Comparison of ENCODE assay signal across 7 cellular contexts in genomic region chr10:50145575-50145974, GRCh38.
A peak's percentile ranks its signal among the peaks of the same experiment; 100 is the strongest.
DNase-seq lines count a peak whose midpoint lies in the region; TF ChIP-seq lines count a peak whose summit lies in the region.
"Not testable (repeated sequence)": the region's sequence is repeated elsewhere in the genome, so short reads cannot be mapped to it uniquely, and the experiment has no call there.

No MANE protein-coding gene starts in this region.

- H3K4me3 ChIP-seq in AG10803 (ENCODE audit: low read length); fibroblast of villous mesenchyme (ENCODE audit: low read depth, low read length); skeletal muscle cell (ENCODE audit: low read depth, low read length): not testable (repeated sequence)

- DNase-seq in AG10803 (ENCODE audit: low read depth) (peak; percentile 90), GM04504 (ENCODE audit: low read depth) (peak; percentile 17), LHCN-M2 (ENCODE audit: low read depth) (peak; percentile 52), astrocyte of the hippocampus (ENCODE audit: low read depth, low spot score) (peak; percentile 11), fibroblast of gingiva (ENCODE audit: low read depth) (peak; percentile 65), fibroblast of villous mesenchyme (ENCODE audit: low read depth) (peak; percentile 17), skeletal muscle cell (ENCODE audit: low read depth) (peak; percentile 25)

- TF ChIP-seq CTCF in AG10803 (conservative IDR thresholded peaks at IDR 0.05; ENCODE audit: low read length); fibroblast of villous mesenchyme (IDR thresholded peaks at IDR 0.05; ENCODE audit: insufficient read depth, low read depth, low read length): not testable (repeated sequence)

Comparison
In these comparisons a context has a peak if more than half of its experiments do, and no peak if none do; other contexts are left out.
1. DNase-seq: peak in every context shown above with its lines; median percentile 90 in AG10803; 65 in fibroblast of gingiva; 52 in LHCN-M2; 25 in skeletal muscle cell; 17 in GM04504; 17 in fibroblast of villous mesenchyme; 11 in astrocyte of the hippocampus.